Comparison of ENCODE assay signal across 13 cellular contexts in the genomic region with DNA sequence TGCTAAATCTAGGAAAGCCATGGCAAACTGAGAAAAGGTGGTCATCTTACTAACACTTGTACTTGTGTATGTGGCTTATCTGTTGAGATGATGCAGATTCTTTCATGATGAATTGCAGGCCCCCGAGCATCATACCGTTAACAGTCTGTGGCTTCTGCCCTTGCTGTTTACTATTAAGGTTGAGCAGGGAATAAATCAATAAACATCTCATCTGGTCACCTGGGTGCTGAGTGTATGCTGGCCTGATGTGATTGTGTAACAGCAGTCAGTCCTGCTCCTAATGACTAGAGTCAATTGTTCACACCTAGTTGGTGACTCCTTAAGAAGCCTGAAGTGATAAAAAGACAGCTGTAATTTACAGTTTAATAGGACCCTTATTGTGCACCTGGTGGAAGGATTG. TPM values are rescaled to one million over a fixed set of nuclear protein-coding genes. Genes with fewer than 3 reads are reported as not detected.
DNase-seq lines count a peak whose midpoint lies in the region; ATAC-seq and FAIRE-seq lines count a peak whose summit lies in the region.
"Had no signal": no experiment of that assay in that cellular context is flagged by ENCODE, and none has a peak within 500 bp of the region (broad histone marks: within the 10 kb centered on the region; RNA-seq: fewer than 3 reads in every experiment).

No MANE protein-coding gene starts in this region.

- intact Hi-C loops in activated T-helper 2 cell treated with anti-CD3 and anti-CD28 coated beads, Interferon-gamma antibody, Interleukin-2, Interleukin-4, amounts not matched to agents 10 μg/mL and 5 μg/mL and 100 μg/mL, durations not matched to agents 14 hours and 24 hours and 36 hours (cut with micrococcal nuclease) = no loop called here

- no peak overlapping the region for H3K4me3 Mint-ChIP-seq in activated T-helper 2 cell treated with anti-CD3 and anti-CD28 coated beads, Interferon-gamma antibody, Interleukin-2, Interleukin-4, amounts not matched to agents 10 μg/mL and 5 μg/mL and 100 μg/mL, durations not matched to agents 14 hours and 24 hours and 36 hours (ENCODE audit: low read depth)

- ATAC-seq in esophagus mucosa = peak; percentile 74
- ATAC-seq in HG03354 (IDR thresholded peaks at IDR 0.05; ENCODE audit: poor library complexity, severe bottlenecking, unreplicated experiment) = no peak

- H3K36me3 Mint-ChIP-seq in activated T-helper 2 cell treated with anti-CD3 and anti-CD28 coated beads, Interferon-gamma antibody, Interleukin-2, Interleukin-4, amounts not matched to agents 10 μg/mL and 5 μg/mL and 100 μg/mL, durations not matched to agents 14 hours and 24 hours and 36 hours (ENCODE audit: low read depth) = no peaks in the 10 kb centered on the region

- H3K4me1 Mint-ChIP-seq in activated T-helper 2 cell treated with anti-CD3 and anti-CD28 coated beads, Interferon-gamma antibody, Interleukin-2, Interleukin-4, amounts not matched to agents 10 μg/mL and 5 μg/mL and 100 μg/mL, durations not matched to agents 14 hours and 24 hours and 36 hours (ENCODE audit: low read depth) = no peaks in the 10 kb centered on the region

- H3K27ac Mint-ChIP-seq in activated T-helper 2 cell treated with anti-CD3 and anti-CD28 coated beads, Interferon-gamma antibody, Interleukin-2, Interleukin-4, amounts not matched to agents 10 μg/mL and 5 μg/mL and 100 μg/mL, durations not matched to agents 14 hours and 24 hours and 36 hours = no peak overlapping the region

- FAIRE-seq in urothelium cell line (lab: Jason Lieb, UNC) = peak; percentile 42
- FAIRE-seq: H54 had no signal

- H3K27me3 Mint-ChIP-seq in activated T-helper 2 cell treated with anti-CD3 and anti-CD28 coated beads, Interferon-gamma antibody, Interleukin-2, Interleukin-4, amounts not matched to agents 10 μg/mL and 5 μg/mL and 100 μg/mL, durations not matched to agents 14 hours and 24 hours and 36 hours (ENCODE audit: low read depth) = no peaks in the 10 kb centered on the region

- DNase-seq in NCI-H1417 (lab: John Stamatoyannopoulos, UW) (peak in 2 of 3 experiments; percentile 39 to 82), NCI-H1417 treated with DMSO at 0.1 percent for 48 hours (lab: John Stamatoyannopoulos, UW) (no peak), NCI-H2227 (lab: John Stamatoyannopoulos, UW; ENCODE audit: unreplicated experiment) (peak; percentile 61), urothelium cell line (ENCODE audit: low spot score) (no peak)
- DNase-seq in activated CD8-positive, alpha-beta memory T cell treated with anti-CD3 and anti-CD28 coated beads, Interleukin-2, amount 50 U/mL, for 48 hours = no peak
- DNase-seq in activated T-helper 2 cell treated with anti-CD3 and anti-CD28 coated beads, Interferon-gamma antibody, Interleukin-2, Interleukin-4, amounts not matched to agents 10 μg/mL and 5 μg/mL and 100 μg/mL, durations not matched to agents 14 hours and 24 hours and 36 hours (ENCODE audit: low spot score) = no peak
- DNase-seq: DMS153, Karpas-422, NCI-H524 had no signal

- no peaks in the 10 kb centered on the region for H3K9me3 Mint-ChIP-seq in activated T-helper 2 cell treated with anti-CD3 and anti-CD28 coated beads, Interferon-gamma antibody, Interleukin-2, Interleukin-4, amounts not matched to agents 10 μg/mL and 5 μg/mL and 100 μg/mL, durations not matched to agents 14 hours and 24 hours and 36 hours

RNA-seq across cellular contexts. Expression of a gene that starts 8.3 kb away (rescaled TPM):
- not detected for total RNA-seq in esophagus mucosa
- total RNA-seq in activated T-helper 2 cell treated with anti-CD3 and anti-CD28 coated beads, Interferon-gamma antibody, Interleukin-2, Interleukin-4, amounts not matched to agents 10 μg/mL and 5 μg/mL and 100 μg/mL, durations not matched to agents 14 hours and 24 hours and 36 hours = not detected in 2 replicates
- total RNA-seq: SK-MEL-5 had no signal

Comparison
In these comparisons a context has a peak if more than half of its experiments do, and no peak if none do; other contexts are left out.
1. DNase-seq: peak in NCI-H1417 (2 of 3) and NCI-H2227 (single experiment); none in NCI-H1417 treated with DMSO at 0.1 percent for 48 hours (single experiment), urothelium cell line (single experiment), activated CD8-positive, alpha-beta memory T cell treated with anti-CD3 and anti-CD28 coated beads, Interleukin-2, amount 50 U/mL, for 48 hours (single experiment) and activated T-helper 2 cell treated with anti-CD3 and anti-CD28 coated beads, Interferon-gamma antibody, Interleukin-2, Interleukin-4, amounts not matched to agents 10 μg/mL and 5 μg/mL and 100 μg/mL, durations not matched to agents 14 hours and 24 hours and 36 hours (single experiment).